Comparison of ENCODE assay signal across 27 cellular contexts in the genomic region with DNA sequence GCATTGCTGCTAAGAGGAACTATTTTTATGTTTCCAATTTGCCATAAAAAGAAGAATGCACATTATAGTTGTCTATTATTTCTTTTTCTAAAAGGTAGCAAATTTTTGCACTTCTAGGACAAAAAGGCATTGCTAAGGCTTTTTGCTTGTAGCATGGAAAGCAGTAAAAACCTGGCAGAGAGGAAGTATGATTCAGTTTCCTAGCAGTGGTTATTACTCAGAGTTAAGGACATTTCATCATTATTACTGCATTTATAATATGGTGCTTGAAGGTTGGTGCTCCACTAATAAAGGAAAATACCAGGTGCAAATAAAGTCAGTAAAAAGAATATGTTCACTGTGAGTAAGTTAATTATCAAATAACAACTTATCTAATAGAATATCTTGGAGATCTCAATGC.
DNase-seq lines count a peak whose midpoint lies in the region; ATAC-seq, FAIRE-seq and TF ChIP-seq lines count a peak whose summit lies in the region.
"Had no signal": no experiment of that assay in that cellular context is flagged by ENCODE, and none has a peak within 500 bp of the region (broad histone marks: within the 10 kb centered on the region; RNA-seq: fewer than 3 reads in every experiment).

No MANE protein-coding gene starts in this region.

- H3K27ac ChIP-seq in RWPE2 (ENCODE audit: poor library complexity, severe bottlenecking) (no peak overlapping the region), neural progenitor cell (no peak overlapping the region)
- H3K27ac ChIP-seq: 22Rv1, BLaER1, KMS-11, PC-9, RWPE1 had no signal

- TF ChIP-seq CTCF in RWPE2 (IDR thresholded peaks at IDR 0.05; ENCODE audit: poor library complexity, severe bottlenecking) (no peak), neural progenitor cell (IDR thresholded peaks at IDR 0.05) (no peak)

- no peak overlapping the region for H3K4me2 ChIP-seq in neural progenitor cell
- H3K4me2 ChIP-seq: BLaER1, KMS-11, PC-9 had no signal

- H3K4me1 Mint-ChIP-seq in neural progenitor cell = no peaks in the 10 kb centered on the region
- H3K4me1 Mint-ChIP-seq: CD4-positive, alpha-beta memory T cell had no signal

- no peaks in the 10 kb centered on the region for H3K27me3 ChIP-seq in RWPE2 (ENCODE audit: insufficient read depth, poor library complexity, severe bottlenecking)
- no peaks in the 10 kb centered on the region for H3K27me3 ChIP-seq in neural progenitor cell
- H3K27me3 ChIP-seq: BLaER1 had no signal

- DNase-seq in DMS53 (lab: John Stamatoyannopoulos, UW) = peak; percentile 2
- DNase-seq in DMS53 treated with DMSO at 0.1 percent for 48 hours (lab: John Stamatoyannopoulos, UW; ENCODE audit: unreplicated experiment) = no peak
- DNase-seq in NCI-H748 treated with DMSO at 0.1 percent for 48 hours (lab: John Stamatoyannopoulos, UW) = peak; percentile 54
- no peak for DNase-seq in RWPE2 (ENCODE audit: low spot score)
- no peak for DNase-seq in neural progenitor cell (ENCODE audit: low spot score)
- no peak for DNase-seq in Right ventricle myocardium inferior (ENCODE audit: missing footprints)
- DNase-seq: ACHN; Caco-2; CD4-positive, alpha-beta memory T cell; DMS 273 treated with DMSO at 0.1 percent for 48 hours; IMR-90; NCI-H1048; NCI-H1436 treated with DMSO at 0.1 percent for 48 hours; NCI-H510A; PC-9 had no signal

- no peaks in the 10 kb centered on the region for H4K20me1 ChIP-seq in neural progenitor cell (ENCODE audit: low read depth)
- H4K20me1 ChIP-seq: BLaER1 had no signal

- peak; percentile 92 for FAIRE-seq in islet of Langerhans (lab: Jason Lieb, UNC)
- FAIRE-seq: G401.6, GM12892, GM19239, H1 had no signal

- peak; percentile 58; the same call in 2 of the 3 replicates for ATAC-seq in RWPE2 (ENCODE audit: low read depth)
- ATAC-seq in GM19467 (IDR thresholded peaks at IDR 0.05; ENCODE audit: unreplicated experiment) = no peak
- ATAC-seq in Right ventricle myocardium inferior = no peak
- ATAC-seq: HCT116, SK-N-SH treated with all-trans-retinoic acid at 6 μM for 48 hours had no signal

- H3K9me3 ChIP-seq in RWPE2 (ENCODE audit: severe bottlenecking) = no peaks in the 10 kb centered on the region
- H3K9me3 ChIP-seq in neural progenitor cell (ENCODE audit: low read depth) = no peaks in the 10 kb centered on the region
- H3K9me3 ChIP-seq: BLaER1, Caco-2 had no signal

- intact Hi-C loops in Right ventricle myocardium inferior (cut with DNase I) = no loop called here

- H3K36me3 ChIP-seq in RWPE2 (ENCODE audit: low read depth) = no peaks in the 10 kb centered on the region
- H3K36me3 ChIP-seq in neural progenitor cell = no peaks in the 10 kb centered on the region
- H3K36me3 ChIP-seq: BLaER1 had no signal

- H3K79me2 ChIP-seq in neural progenitor cell (ENCODE audit: low read depth) = no peaks in the 10 kb centered on the region

- H3K9me3 Mint-ChIP-seq in neural progenitor cell = no peaks in the 10 kb centered on the region

- no peak overlapping the region for H3K4me3 Mint-ChIP-seq in neural progenitor cell
- H3K4me3 Mint-ChIP-seq: CD4-positive, alpha-beta memory T cell had no signal

- H3K4me1 ChIP-seq in RWPE2 (ENCODE audit: insufficient read depth, poor library complexity, severe bottlenecking) (no peaks in the 10 kb centered on the region), neural progenitor cell (no peaks in the 10 kb centered on the region)
- H3K4me1 ChIP-seq: BLaER1, Caco-2 had no signal

- H3K4me3 ChIP-seq in RWPE2 (ENCODE audit: severe bottlenecking) (no peak overlapping the region), neural progenitor cell (no peak overlapping the region)
- H3K4me3 ChIP-seq: BLaER1, PC-9 had no signal

- no peak overlapping the region for H2AFZ ChIP-seq in neural progenitor cell (replicated peaks)
- H2AFZ ChIP-seq: PC-9 had no signal

- H3K27me3 Mint-ChIP-seq in neural progenitor cell (ENCODE audit: insufficient read depth, low read depth) = no peaks in the 10 kb centered on the region
- H3K27me3 Mint-ChIP-seq: CD4-positive, alpha-beta memory T cell had no signal

- no peak overlapping the region for H3K27ac Mint-ChIP-seq in neural progenitor cell
- H3K27ac Mint-ChIP-seq: CD4-positive, alpha-beta memory T cell had no signal

- no peaks in the 10 kb centered on the region for H3F3A ChIP-seq in neural progenitor cell (ENCODE audit: low read depth)

- no peaks in the 10 kb centered on the region for H3K36me3 Mint-ChIP-seq in neural progenitor cell
- H3K36me3 Mint-ChIP-seq: CD4-positive, alpha-beta memory T cell had no signal

- no peak overlapping the region for H3K9ac ChIP-seq in neural progenitor cell
- H3K9ac ChIP-seq: BLaER1, KMS-11 had no signal

Comparison
In these comparisons a context has a peak if more than half of its experiments do, and no peak if none do; other contexts are left out.
1. DNase-seq: peak in DMS53 (single experiment) and NCI-H748 treated with DMSO at 0.1 percent for 48 hours (single experiment); none in DMS53 treated with DMSO at 0.1 percent for 48 hours (single experiment), RWPE2 (single experiment), neural progenitor cell (single experiment) and Right ventricle myocardium inferior (single experiment).